Comparison of ENCODE assay signal across 23 cellular contexts in the genomic region with DNA sequence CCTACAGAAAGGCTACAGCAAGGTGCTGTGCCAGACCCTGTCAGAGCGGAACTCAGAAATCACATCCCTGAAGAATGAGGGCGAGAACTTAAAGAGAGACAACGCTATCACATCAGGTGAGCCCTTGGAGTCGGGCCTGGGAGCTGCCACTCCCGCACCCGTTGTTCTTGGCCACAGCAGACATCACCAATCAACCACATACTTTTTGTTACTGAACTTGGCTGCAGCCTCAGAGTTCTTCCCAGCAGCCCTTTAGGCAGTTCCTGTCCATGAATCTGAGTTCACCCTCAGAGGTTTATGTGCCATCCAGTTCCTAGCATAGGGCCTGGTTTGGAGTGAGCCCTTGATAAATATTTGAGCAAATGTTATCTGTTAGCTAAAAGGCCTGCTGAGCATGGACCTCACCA.
DNase-seq lines count a peak whose midpoint lies in the region; ATAC-seq and TF ChIP-seq lines count a peak whose summit lies in the region.
"Had no signal": no experiment of that assay in that cellular context is flagged by ENCODE, and none has a peak within 500 bp of the region (broad histone marks: within the 10 kb centered on the region; RNA-seq: fewer than 3 reads in every experiment).

No MANE protein-coding gene starts in this region.

- no peaks in the 10 kb centered on the region for H3K27me3 ChIP-seq in muscle layer of duodenum (ENCODE audit: low read depth, low read length)
- H3K27me3 ChIP-seq: BLaER1 treated with 17β-estradiol and CSF1 and Interleukin-3, amounts not matched to agents 10 nM and 100 nM had no signal

- peaks cover 6% of the 10 kb centered on the region for H3K4me1 Mint-ChIP-seq in type B pancreatic cell (ENCODE audit: unreplicated experiment)

- no peak for TF ChIP-seq CTCF in type B pancreatic cell (conservative IDR thresholded peaks at IDR 0.05)

- H3K36me3 Mint-ChIP-seq in type B pancreatic cell, result no peaks in the 10 kb centered on the region
- H3K36me3 Mint-ChIP-seq: CD4-positive, alpha-beta memory T cell had no signal

- peaks cover 6% of the 10 kb centered on the region for H3K27me3 Mint-ChIP-seq in type B pancreatic cell

- H3K4me3 Mint-ChIP-seq in type B pancreatic cell, result no peak overlapping the region
- H3K4me3 Mint-ChIP-seq: CD4-positive, alpha-beta memory T cell had no signal

- peak; percentile 55 for DNase-seq in DMS53 (lab: John Stamatoyannopoulos, UW)
- DNase-seq in DMS53 treated with DMSO at 0.1 percent for 48 hours (lab: John Stamatoyannopoulos, UW; ENCODE audit: unreplicated experiment), result no peak
- DNase-seq in left lobe of liver (ENCODE audit: low spot score), result no peak
- no peak for DNase-seq in type B pancreatic cell (ENCODE audit: extremely low spot score, unreplicated experiment)
- no peak for DNase-seq in SW 1271 (lab: John Stamatoyannopoulos, UW)
- DNase-seq in activated CD4-positive, alpha-beta T cell treated with anti-CD3 and anti-CD28 coated beads, Interleukin-2, amount 50 U/mL, for 4 hours, result no peak
- DNase-seq in putamen (ENCODE audit: low spot score), result no peak
- DNase-seq: ACHN; Calu3; CD4-positive, alpha-beta memory T cell; DMS153; GDM1; IMR-90; NCI-H1417; NCI-H1694 treated with DMSO at 0.1 percent for 48 hours; NCI-H2081 treated with DMSO at 0.1 percent for 48 hours; NCI-H2171 treated with DMSO at 0.1 percent for 48 hours; PC-9; SIG-M5 had no signal

- no peaks in the 10 kb centered on the region for H3K36me3 ChIP-seq in muscle layer of duodenum (ENCODE audit: control insufficient read depth in 1 of 2, insufficient read depth in 2 of 2, low read length in 2 of 2)
- H3K36me3 ChIP-seq: BLaER1 treated with 17β-estradiol and CSF1 and Interleukin-3, amounts not matched to agents 10 nM and 100 nM had no signal

- peak overlapping the region; percentile 40 for H3K27ac ChIP-seq in muscle layer of duodenum (ENCODE audit: low read length)
- H3K27ac ChIP-seq: 22Rv1; BLaER1 treated with 17β-estradiol and CSF1 and Interleukin-3, amounts not matched to agents 10 nM and 100 nM; PC-9; RWPE1 had no signal

- ATAC-seq in left lobe of liver, result peak; percentile 81

- H3K9me3 ChIP-seq in muscle layer of duodenum (ENCODE audit: control insufficient read depth in 1 of 2, low read length in 2 of 2), result peaks cover 0 to 8% of the 10 kb centered on the region in 2 donors

- peak overlapping the region; percentile 68 for H3K27ac Mint-ChIP-seq in type B pancreatic cell
- H3K27ac Mint-ChIP-seq: CD4-positive, alpha-beta memory T cell had no signal

- H3K9me3 Mint-ChIP-seq in type B pancreatic cell, result no peaks in the 10 kb centered on the region

- no peak overlapping the region for H3K4me3 ChIP-seq in muscle layer of duodenum (ENCODE audit: low read depth in 1 of 2, low read length in 2 of 2)
- H3K4me3 ChIP-seq: BLaER1 treated with 17β-estradiol and CSF1 and Interleukin-3, amounts not matched to agents 10 nM and 100 nM; PC-9 had no signal

- peaks cover 0 to 4% of the 10 kb centered on the region in 2 donors for H3K4me1 ChIP-seq in muscle layer of duodenum (ENCODE audit: control insufficient read depth in 1 of 2, insufficient read depth in 2 of 2, low read length in 2 of 2)
- H3K4me1 ChIP-seq: BLaER1 treated with 17β-estradiol and CSF1 and Interleukin-3, amounts not matched to agents 10 nM and 100 nM had no signal
